Comparison of ENCODE assay signal across 2 cellular contexts in genomic region chr5:112921031-112921832, GRCh38.
A peak's percentile ranks its signal among the peaks of the same experiment; 100 is the strongest.
TF ChIP-seq lines count a peak whose summit lies in the region.

No MANE protein-coding gene starts in this region.

TF ChIP-seq in HEK293T, 16 proteins besides CTCF, POLR2A, EP300 and RAD21 (continued from another document):
- no peak for TF ChIP-seq PKNOX1 (IDR thresholded peaks at IDR 0.05)
- 0 out of 2 replicates have a peak, but pooled peaks have one; percentile 20 for TF ChIP-seq CTBP1 (IDR thresholded peaks at IDR 0.05; ENCODE audit: borderline replicate concordance)
- no peak for TF ChIP-seq ZNF384 (IDR thresholded peaks at IDR 0.05)
- no peak for TF ChIP-seq SP1 (IDR thresholded peaks at IDR 0.05)
- peak; percentile 14; the same call in 1 of the 2 replicates for TF ChIP-seq L3MBTL2 (conservative IDR thresholded peaks at IDR 0.05)
- TF ChIP-seq HDGF (IDR thresholded peaks at IDR 0.05; ENCODE audit: borderline replicate concordance), result no peak
TF ChIP-seq in HEK293T: peak in this region for 2.

TF ChIP-seq in GM12878, 131 proteins besides CTCF, POLR2A, EP300 and RAD21 (continued from another document and continues in another):
- TF ChIP-seq KAT2A (conservative IDR thresholded peaks at IDR 0.05; ENCODE audit: control insufficient read depth, low read depth, low read length) (no peak), CEBPB (IDR thresholded peaks at IDR 0.05; ENCODE audit: borderline replicate concordance in 1 of 2, low read depth in 2 of 2, low read length in 2 of 2) (no peak), E2F8 (IDR thresholded peaks at IDR 0.05; ENCODE audit: low read depth, partially characterized antibody) (no peak), PRDM15 (CRISPR knock-in tag; IDR thresholded peaks at IDR 0.05) (no peak), USF2 (IDR thresholded peaks at IDR 0.05; ENCODE audit: borderline replicate concordance, low read depth, low read length) (no peak), BCL11A (IDR thresholded peaks at IDR 0.05; ENCODE audit: low read depth, low read length) (no peak), ZZZ3 (IDR thresholded peaks at IDR 0.05; ENCODE audit: control insufficient read depth, insufficient read length, low read depth) (no peak), POLR2AphosphoS2 (IDR thresholded peaks at IDR 0.05; ENCODE audit: low read depth, low read length) (no peak), MTA3 (IDR thresholded peaks at IDR 0.05; ENCODE audit: borderline replicate concordance, low read length) (no peak; the same call in 1 of the 2 replicates), ZBTB11 (CRISPR knock-in tag; IDR thresholded peaks at IDR 0.05) (no peak), NBN (IDR thresholded peaks at IDR 0.05) (peak; percentile 17; the same call in 1 of the 2 replicates), RCOR1 (conservative IDR thresholded peaks at IDR 0.05; ENCODE audit: low read depth, low read length) (no peak), FOXK2 (IDR thresholded peaks at IDR 0.05) (no peak), MEF2A (IDR thresholded peaks at IDR 0.05; ENCODE audit: insufficient read depth, low read depth, low read length) (no peak), PAX5 (IDR thresholded peaks at IDR 0.05; ENCODE audit: borderline replicate concordance, low read depth, low read length) (no peak), HDGF (IDR thresholded peaks at IDR 0.05) (no peak), EED (IDR thresholded peaks at IDR 0.05; ENCODE audit: low read depth) (no peak), SMAD5 (IDR thresholded peaks at IDR 0.05; ENCODE audit: low read depth) (no peak), ZNF274 (IDR thresholded peaks at IDR 0.05; ENCODE audit: insufficient read depth, insufficient read length) (no peak), ASH2L (IDR thresholded peaks at IDR 0.05; ENCODE audit: borderline replicate concordance, low read depth) (no peak; the same call in 1 of the 2 replicates), BACH1 (IDR thresholded peaks at IDR 0.05; ENCODE audit: borderline replicate concordance) (0 out of 2 replicates have a peak, but pooled peaks have one; percentile 20), TCF7 (IDR thresholded peaks at IDR 0.05; ENCODE audit: borderline replicate concordance) (no peak), KDM1A (IDR thresholded peaks at IDR 0.05; ENCODE audit: borderline replicate concordance) (no peak), CREM (IDR thresholded peaks at IDR 0.05; ENCODE audit: low read depth) (0 out of 2 replicates have a peak, but pooled peaks have one; percentile 7), BHLHE40 (IDR thresholded peaks at IDR 0.05; ENCODE audit: borderline replicate concordance in 1 of 2, low read depth in 2 of 2, low read length in 1 of 2) (peak in 1 of 2 experiments; percentile 31; a peak in 1 of 4 replicates), STAT3 (IDR thresholded peaks at IDR 0.05; ENCODE audit: low read depth, low read length) (no peak), POLR2AphosphoS5 (IDR thresholded peaks at IDR 0.05; ENCODE audit: low read length) (no peak; the same call in 1 of the 2 replicates), RUNX3 (IDR thresholded peaks at IDR 0.05; ENCODE audit: low read length) (peak; percentile 34; the same call in 1 of the 2 replicates), MLLT1 (IDR thresholded peaks at IDR 0.05) (0 out of 2 replicates have a peak, but pooled peaks have one; percentile 36), BCLAF1 (IDR thresholded peaks at IDR 0.05) (no peak), HSF1 (IDR thresholded peaks at IDR 0.05; ENCODE audit: low read depth, low read length) (no peak), JUNB (IDR thresholded peaks at IDR 0.05) (no peak), RFX5 (IDR thresholded peaks at IDR 0.05; ENCODE audit: low read depth, low read length) (no peak), RELA (IDR thresholded peaks at IDR 0.05; ENCODE audit: borderline replicate concordance, partially characterized antibody) (no peak), FOXM1 (IDR thresholded peaks at IDR 0.05; ENCODE audit: low read depth, low read length) (no peak), SRF (IDR thresholded peaks at IDR 0.05; ENCODE audit: low read depth in 2 of 2, low read length in 2 of 2) (no peak), SUPT20H (IDR thresholded peaks at IDR 0.05; ENCODE audit: borderline replicate concordance, control insufficient read depth, low read depth, low read length) (no peak), SMARCA5 (IDR thresholded peaks at IDR 0.05) (no peak), TCF3 (IDR thresholded peaks at IDR 0.05; ENCODE audit: borderline replicate concordance, insufficient read depth, low read depth, low read length) (no peak), ZNF217 (IDR thresholded peaks at IDR 0.05) (no peak), ATF3 (IDR thresholded peaks at IDR 0.05; ENCODE audit: borderline replicate concordance, extremely low read depth, low read depth, low read length) (no peak), MTA2 (IDR thresholded peaks at IDR 0.05; ENCODE audit: low read depth) (no peak), IRF3 (IDR thresholded peaks at IDR 0.05) (no peak), MEF2B (IDR thresholded peaks at IDR 0.05; ENCODE audit: partially characterized antibody, poor library complexity, severe bottlenecking) (no peak)
